In the genomic region with DNA sequence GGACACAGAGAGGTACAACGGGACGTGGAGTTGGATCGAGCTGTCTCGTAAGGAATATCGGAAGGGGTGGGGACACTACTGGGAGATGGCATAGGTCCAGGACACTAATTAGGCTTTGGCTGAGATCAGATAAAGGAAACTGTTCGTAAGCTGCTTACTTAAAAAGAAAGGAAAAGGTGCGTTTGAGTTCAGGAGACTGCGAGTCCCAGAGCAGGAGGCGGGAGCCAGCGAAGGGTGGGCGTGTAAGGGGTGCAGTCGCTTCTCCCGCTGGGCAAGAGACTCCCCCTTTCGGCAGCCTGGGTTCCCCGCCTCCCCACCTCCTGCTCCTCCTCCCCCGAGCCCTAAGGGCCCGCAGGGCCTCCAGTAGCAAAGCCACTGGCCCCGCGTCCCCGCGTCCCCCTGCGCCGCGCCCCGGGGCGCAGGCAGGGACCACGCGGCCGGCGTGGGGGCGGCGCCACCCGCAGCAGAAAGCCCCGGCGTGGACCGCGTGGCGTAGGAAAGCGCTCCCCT, we compare ENCODE assay signal across 8 cellular contexts. TPM values are rescaled to one million over a fixed set of nuclear protein-coding genes. Genes with fewer than 3 reads are reported as not detected.
DNase-seq lines count a peak whose midpoint lies in the region; ATAC-seq and TF ChIP-seq lines count a peak whose summit lies in the region.

No MANE protein-coding gene starts in this region.

- H3K27me3 ChIP-seq in Caco-2 (replicated peaks; ENCODE audit: control insufficient read depth, insufficient read depth, low read length), result no peaks in the 10 kb centered on the region
- no peaks in the 10 kb centered on the region for H3K27me3 ChIP-seq in SJCRH30
- no peaks in the 10 kb centered on the region for H3K27me3 ChIP-seq in heart left ventricle

- intact Hi-C loops in Caco-2 (cut with micrococcal nuclease; ENCODE audit: unreplicated experiment) (loop anchor here (1.0 to 2.0 kb wide), 4 partner anchors 42 to 111 kb away; no protein-coding TSS in a partner anchor), heart left ventricle (cut with DNase I) (loop anchor here in 5 of 10 donors (2.0 to 5.0 kb wide), 4 partner anchors 77 to 108 kb away; no protein-coding TSS in a partner anchor), posterior cingulate gyrus (cut with DNase I) (loop anchor here (2.0 kb wide), 1 partner anchor 110 kb away; no protein-coding TSS in a partner anchor)

- H3K4me1 Mint-ChIP-seq in Caco-2 (ENCODE audit: low read depth, unreplicated experiment), result peaks cover 38% of the 10 kb centered on the region

- H3K27ac Mint-ChIP-seq in Caco-2 (ENCODE audit: unreplicated experiment), result peak overlapping the region; percentile 88
- peak overlapping the region; percentile 47 to 94 for H3K27ac Mint-ChIP-seq in activated naive CD4-positive, alpha-beta T cell treated with anti-CD3 and anti-CD28 coated beads, Interleukin-2, amount 50 U/mL, for 72 hours

- 2 to 3% (median 3%) methylated on average over 17 to 39 of the region's 39 CpGs for WGBS in heart left ventricle, 4 donors

- peaks cover 3% of the 10 kb centered on the region for H3K36me3 ChIP-seq in Caco-2 (ENCODE audit: control insufficient read depth, insufficient read depth, low read length)
- no peaks in the 10 kb centered on the region for H3K36me3 ChIP-seq in SJCRH30
- H3K36me3 ChIP-seq in heart left ventricle, result no peaks in the 10 kb centered on the region

- H3K4me3 ChIP-seq in Caco-2 (ENCODE audit: low read depth, low read length), result peak overlapping the region; percentile 91
- peak overlapping the region; percentile 94 for H3K4me3 ChIP-seq in SJCRH30
- peak overlapping the region; percentile 61 to 97 (median 78) for H3K4me3 ChIP-seq in heart left ventricle

- POLR2A ChIA-PET in Caco-2 (lab: Charles Lee), result no interaction called here

- H3K4me3 Mint-ChIP-seq in Caco-2 (ENCODE audit: unreplicated experiment), result peak overlapping the region; percentile 99

- H3K9me3 Mint-ChIP-seq in Caco-2 (ENCODE audit: unreplicated experiment), result no peaks in the 10 kb centered on the region
- H3K9me3 Mint-ChIP-seq in activated naive CD4-positive, alpha-beta T cell treated with anti-CD3 and anti-CD28 coated beads, Interleukin-2, amount 50 U/mL, for 72 hours, result no peaks in the 10 kb centered on the region

- BruUV-seq in Caco-2 (replicated peaks; lab: Mats Ljungman, UMichigan), result no TSS peak

- ATAC-seq in GM19438 (IDR thresholded peaks at IDR 0.05; ENCODE audit: low read depth, unreplicated experiment), result peak; percentile 52
- ATAC-seq in HG03469 (IDR thresholded peaks at IDR 0.05; ENCODE audit: unreplicated experiment), result peak; percentile 28
- peak; percentile 52 to 61 for ATAC-seq in activated naive CD4-positive, alpha-beta T cell treated with anti-CD3 and anti-CD28 coated beads, Interleukin-2, amount 50 U/mL, for 72 hours
- peak; percentile 54 to 67 (median 58) for ATAC-seq in heart left ventricle

- peak overlapping the region; percentile 72 for H3K27ac ChIP-seq in SJCRH30
- H3K27ac ChIP-seq in heart left ventricle, result peak overlapping the region; percentile 49 to 93 (median 77)

- no peaks in the 10 kb centered on the region for H3K27me3 Mint-ChIP-seq in Caco-2 (ENCODE audit: insufficient read depth, unreplicated experiment)

- DNase-seq in Caco-2, result peak; percentile 80 to 82
- peak; percentile 78 to 80 for DNase-seq in SJCRH30
- peak in 1 of 2 donors; percentile 42 for DNase-seq in activated naive CD4-positive, alpha-beta T cell treated with anti-CD3 and anti-CD28 coated beads, Interleukin-2, amount 50 U/mL, for 72 hours (ENCODE audit: low spot score in 2 of 2)
- peak; percentile 52 to 84 (median 65) for DNase-seq in heart left ventricle
- peak in 9 of 10 donors; percentile 14 to 89 (median 34) for DNase-seq in posterior cingulate gyrus
- DNase-seq in COLO829 (ENCODE audit: low spot score), result no peak

- CTCF ChIA-PET in Caco-2 (lab: Charles Lee), result interaction anchor here (1.0 to 5.0 kb wide), 3 partner anchors 80 to 111 kb away, joined by 4 to 26 read pairs (median 7); no protein-coding TSS in a partner anchor

- TF ChIP-seq CTCF in Caco-2 (IDR thresholded peaks at IDR 0.05; ENCODE audit: insufficient read depth in 1 of 2, low read depth in 1 of 2, low read length in 1 of 2, severe bottlenecking in 1 of 2, unreplicated experiment in 1 of 2), result peak; percentile 33 to 56
- peak in 7 of 12 donors; percentile 7 to 31 (median 21) for TF ChIP-seq CTCF in heart left ventricle (IDR thresholded peaks at IDR 0.05)

- H3K36me3 Mint-ChIP-seq in Caco-2 (ENCODE audit: insufficient read depth, unreplicated experiment), result peaks cover 24% of the 10 kb centered on the region
- H3K36me3 Mint-ChIP-seq in activated naive CD4-positive, alpha-beta T cell treated with anti-CD3 and anti-CD28 coated beads, Interleukin-2, amount 50 U/mL, for 72 hours, result peaks cover 0 to 2% of the 10 kb centered on the region in 2 donors

- H3K4me1 ChIP-seq in Caco-2, result peaks cover 47% of the 10 kb centered on the region
- no peaks in the 10 kb centered on the region for H3K4me1 ChIP-seq in SJCRH30
- H3K4me1 ChIP-seq in heart left ventricle, result peaks cover 0 to 35% (median 9%) of the 10 kb centered on the region in 12 donors

- H3K9me3 ChIP-seq in Caco-2 (no peaks in the 10 kb centered on the region), SJCRH30 (replicated peaks) (0 out of 2 replicates have a peak, but pooled peaks cover 2% of the 10 kb centered on the region), heart left ventricle (no peaks in the 10 kb centered on the region)

- no peak for TF ChIP-seq POLR2A in heart left ventricle (IDR thresholded peaks at IDR 0.05)

RNA-seq across cellular contexts. Expression of gene ABCC4, which starts 0.6 kb away (rescaled TPM):
- total RNA-seq in Caco-2 (2022) (51.9 and 65.7 TPM in 2 replicates), heart left ventricle (1 to 10 TPM; 2.5 to 9.0 (median 5.5) TPM)
- 24.1 and 25.7 TPM in 2 replicates for total RNA-seq in SJCRH30 (2014; rRNA removed; shearing (Covaris generic))
- 10 to 100 TPM in 1 of 2 donors, 1 to 10 TPM in 1; 6.2 to 11.2 TPM for total RNA-seq in activated naive CD4-positive, alpha-beta T cell treated with anti-CD3 and anti-CD28 coated beads, Interleukin-2, amount 50 U/mL, for 72 hours
- polyA plus RNA-seq in heart left ventricle, result 1 to 10 TPM in 1 of 2 donors, under 1 TPM in 1; 0.69 to 2.3 TPM
